ENCODE assay signal across 1 cellular context in the genomic region with DNA sequence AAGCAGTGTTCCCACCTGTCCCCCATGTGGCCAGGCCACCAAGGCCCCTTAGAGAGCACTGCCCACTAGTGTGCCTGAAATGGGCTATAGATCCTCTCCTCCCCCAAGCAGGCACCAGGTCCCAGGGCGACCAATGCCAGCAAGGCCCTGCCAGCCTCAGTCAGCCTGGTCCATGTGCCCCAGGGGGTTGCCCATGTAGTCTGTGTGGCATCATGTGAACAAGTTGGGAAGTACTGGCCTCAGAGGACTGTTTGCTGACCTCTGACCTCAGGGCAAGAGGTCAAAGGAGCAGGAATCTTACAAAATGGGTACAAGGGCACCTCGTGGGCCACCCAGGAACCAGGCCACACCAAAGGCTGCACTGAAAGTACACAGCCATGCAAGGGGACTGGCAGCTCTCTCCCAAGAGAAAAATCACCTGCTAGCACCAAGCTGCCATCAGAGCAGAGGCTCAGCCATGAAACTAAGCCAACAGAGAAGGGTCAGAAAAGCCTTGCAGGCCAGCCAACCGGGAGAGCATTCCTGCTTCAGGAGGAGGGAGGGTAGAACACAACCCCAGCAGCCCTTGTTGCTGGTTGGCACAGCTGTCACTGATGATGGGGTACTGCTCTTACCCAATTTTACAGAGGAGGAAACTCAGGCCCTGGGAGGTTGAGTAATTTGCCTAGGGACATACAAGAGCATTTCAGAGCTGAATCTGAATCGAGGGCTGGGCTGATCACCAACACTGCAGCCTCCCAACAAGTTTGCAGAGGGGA.
TF ChIP-seq lines count a peak whose summit lies in the region.

No MANE protein-coding gene starts in this region.

TF ChIP-seq in WTC11, 78 proteins besides CTCF, POLR2A, EP300 and RAD21 (continued from another document):
- TF ChIP-seq, protein P1, sequence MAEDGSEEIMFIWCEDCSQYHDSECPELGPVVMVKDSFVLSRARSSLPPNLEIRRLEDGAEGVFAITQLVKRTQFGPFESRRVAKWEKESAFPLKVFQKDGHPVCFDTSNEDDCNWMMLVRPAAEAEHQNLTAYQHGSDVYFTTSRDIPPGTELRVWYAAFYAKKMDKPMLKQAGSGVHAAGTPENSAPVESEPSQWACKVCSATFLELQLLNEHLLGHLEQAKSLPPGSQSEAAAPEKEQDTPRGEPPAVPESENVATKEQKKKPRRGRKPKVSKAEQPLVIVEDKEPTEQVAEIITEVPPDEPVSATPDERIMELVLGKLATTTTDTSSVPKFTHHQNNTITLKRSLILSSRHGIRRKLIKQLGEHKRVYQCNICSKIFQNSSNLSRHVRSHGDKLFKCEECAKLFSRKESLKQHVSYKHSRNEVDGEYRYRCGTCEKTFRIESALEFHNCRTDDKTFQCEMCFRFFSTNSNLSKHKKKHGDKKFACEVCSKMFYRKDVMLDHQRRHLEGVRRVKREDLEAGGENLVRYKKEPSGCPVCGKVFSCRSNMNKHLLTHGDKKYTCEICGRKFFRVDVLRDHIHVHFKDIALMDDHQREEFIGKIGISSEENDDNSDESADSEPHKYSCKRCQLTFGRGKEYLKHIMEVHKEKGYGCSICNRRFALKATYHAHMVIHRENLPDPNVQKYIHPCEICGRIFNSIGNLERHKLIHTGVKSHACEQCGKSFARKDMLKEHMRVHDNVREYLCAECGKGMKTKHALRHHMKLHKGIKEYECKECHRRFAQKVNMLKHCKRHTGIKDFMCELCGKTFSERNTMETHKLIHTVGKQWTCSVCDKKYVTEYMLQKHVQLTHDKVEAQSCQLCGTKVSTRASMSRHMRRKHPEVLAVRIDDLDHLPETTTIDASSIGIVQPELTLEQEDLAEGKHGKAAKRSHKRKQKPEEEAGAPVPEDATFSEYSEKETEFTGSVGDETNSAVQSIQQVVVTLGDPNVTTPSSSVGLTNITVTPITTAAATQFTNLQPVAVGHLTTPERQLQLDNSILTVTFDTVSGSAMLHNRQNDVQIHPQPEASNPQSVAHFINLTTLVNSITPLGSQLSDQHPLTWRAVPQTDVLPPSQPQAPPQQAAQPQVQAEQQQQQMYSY (CRISPR knock-in tag; IDR thresholded peaks at IDR 0.05) = no peak
- TF ChIP-seq, protein P2, sequence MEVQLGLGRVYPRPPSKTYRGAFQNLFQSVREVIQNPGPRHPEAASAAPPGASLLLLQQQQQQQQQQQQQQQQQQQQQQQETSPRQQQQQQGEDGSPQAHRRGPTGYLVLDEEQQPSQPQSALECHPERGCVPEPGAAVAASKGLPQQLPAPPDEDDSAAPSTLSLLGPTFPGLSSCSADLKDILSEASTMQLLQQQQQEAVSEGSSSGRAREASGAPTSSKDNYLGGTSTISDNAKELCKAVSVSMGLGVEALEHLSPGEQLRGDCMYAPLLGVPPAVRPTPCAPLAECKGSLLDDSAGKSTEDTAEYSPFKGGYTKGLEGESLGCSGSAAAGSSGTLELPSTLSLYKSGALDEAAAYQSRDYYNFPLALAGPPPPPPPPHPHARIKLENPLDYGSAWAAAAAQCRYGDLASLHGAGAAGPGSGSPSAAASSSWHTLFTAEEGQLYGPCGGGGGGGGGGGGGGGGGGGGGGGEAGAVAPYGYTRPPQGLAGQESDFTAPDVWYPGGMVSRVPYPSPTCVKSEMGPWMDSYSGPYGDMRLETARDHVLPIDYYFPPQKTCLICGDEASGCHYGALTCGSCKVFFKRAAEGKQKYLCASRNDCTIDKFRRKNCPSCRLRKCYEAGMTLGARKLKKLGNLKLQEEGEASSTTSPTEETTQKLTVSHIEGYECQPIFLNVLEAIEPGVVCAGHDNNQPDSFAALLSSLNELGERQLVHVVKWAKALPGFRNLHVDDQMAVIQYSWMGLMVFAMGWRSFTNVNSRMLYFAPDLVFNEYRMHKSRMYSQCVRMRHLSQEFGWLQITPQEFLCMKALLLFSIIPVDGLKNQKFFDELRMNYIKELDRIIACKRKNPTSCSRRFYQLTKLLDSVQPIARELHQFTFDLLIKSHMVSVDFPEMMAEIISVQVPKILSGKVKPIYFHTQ (CRISPR knock-in tag; IDR thresholded peaks at IDR 0.05) = no peak
- TF ChIP-seq TEAD1 (CRISPR knock-in tag; IDR thresholded peaks at IDR 0.05) (no peak), OVOL2 (CRISPR knock-in tag; IDR thresholded peaks at IDR 0.05; ENCODE audit: borderline replicate concordance) (no peak), KAT7 (CRISPR knock-in tag; IDR thresholded peaks at IDR 0.05; ENCODE audit: borderline replicate concordance) (no peak)
- TF ChIP-seq, protein P3, sequence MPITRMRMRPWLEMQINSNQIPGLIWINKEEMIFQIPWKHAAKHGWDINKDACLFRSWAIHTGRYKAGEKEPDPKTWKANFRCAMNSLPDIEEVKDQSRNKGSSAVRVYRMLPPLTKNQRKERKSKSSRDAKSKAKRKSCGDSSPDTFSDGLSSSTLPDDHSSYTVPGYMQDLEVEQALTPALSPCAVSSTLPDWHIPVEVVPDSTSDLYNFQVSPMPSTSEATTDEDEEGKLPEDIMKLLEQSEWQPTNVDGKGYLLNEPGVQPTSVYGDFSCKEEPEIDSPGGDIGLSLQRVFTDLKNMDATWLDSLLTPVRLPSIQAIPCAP (CRISPR knock-in tag; IDR thresholded peaks at IDR 0.05) = no peak
- TF ChIP-seq, protein P4, sequence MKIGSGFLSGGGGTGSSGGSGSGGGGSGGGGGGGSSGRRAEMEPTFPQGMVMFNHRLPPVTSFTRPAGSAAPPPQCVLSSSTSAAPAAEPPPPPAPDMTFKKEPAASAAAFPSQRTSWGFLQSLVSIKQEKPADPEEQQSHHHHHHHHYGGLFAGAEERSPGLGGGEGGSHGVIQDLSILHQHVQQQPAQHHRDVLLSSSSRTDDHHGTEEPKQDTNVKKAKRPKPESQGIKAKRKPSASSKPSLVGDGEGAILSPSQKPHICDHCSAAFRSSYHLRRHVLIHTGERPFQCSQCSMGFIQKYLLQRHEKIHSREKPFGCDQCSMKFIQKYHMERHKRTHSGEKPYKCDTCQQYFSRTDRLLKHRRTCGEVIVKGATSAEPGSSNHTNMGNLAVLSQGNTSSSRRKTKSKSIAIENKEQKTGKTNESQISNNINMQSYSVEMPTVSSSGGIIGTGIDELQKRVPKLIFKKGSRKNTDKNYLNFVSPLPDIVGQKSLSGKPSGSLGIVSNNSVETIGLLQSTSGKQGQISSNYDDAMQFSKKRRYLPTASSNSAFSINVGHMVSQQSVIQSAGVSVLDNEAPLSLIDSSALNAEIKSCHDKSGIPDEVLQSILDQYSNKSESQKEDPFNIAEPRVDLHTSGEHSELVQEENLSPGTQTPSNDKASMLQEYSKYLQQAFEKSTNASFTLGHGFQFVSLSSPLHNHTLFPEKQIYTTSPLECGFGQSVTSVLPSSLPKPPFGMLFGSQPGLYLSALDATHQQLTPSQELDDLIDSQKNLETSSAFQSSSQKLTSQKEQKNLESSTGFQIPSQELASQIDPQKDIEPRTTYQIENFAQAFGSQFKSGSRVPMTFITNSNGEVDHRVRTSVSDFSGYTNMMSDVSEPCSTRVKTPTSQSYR (CRISPR knock-in tag; IDR thresholded peaks at IDR 0.05) = no peak
- TF ChIP-seq, protein P5, sequence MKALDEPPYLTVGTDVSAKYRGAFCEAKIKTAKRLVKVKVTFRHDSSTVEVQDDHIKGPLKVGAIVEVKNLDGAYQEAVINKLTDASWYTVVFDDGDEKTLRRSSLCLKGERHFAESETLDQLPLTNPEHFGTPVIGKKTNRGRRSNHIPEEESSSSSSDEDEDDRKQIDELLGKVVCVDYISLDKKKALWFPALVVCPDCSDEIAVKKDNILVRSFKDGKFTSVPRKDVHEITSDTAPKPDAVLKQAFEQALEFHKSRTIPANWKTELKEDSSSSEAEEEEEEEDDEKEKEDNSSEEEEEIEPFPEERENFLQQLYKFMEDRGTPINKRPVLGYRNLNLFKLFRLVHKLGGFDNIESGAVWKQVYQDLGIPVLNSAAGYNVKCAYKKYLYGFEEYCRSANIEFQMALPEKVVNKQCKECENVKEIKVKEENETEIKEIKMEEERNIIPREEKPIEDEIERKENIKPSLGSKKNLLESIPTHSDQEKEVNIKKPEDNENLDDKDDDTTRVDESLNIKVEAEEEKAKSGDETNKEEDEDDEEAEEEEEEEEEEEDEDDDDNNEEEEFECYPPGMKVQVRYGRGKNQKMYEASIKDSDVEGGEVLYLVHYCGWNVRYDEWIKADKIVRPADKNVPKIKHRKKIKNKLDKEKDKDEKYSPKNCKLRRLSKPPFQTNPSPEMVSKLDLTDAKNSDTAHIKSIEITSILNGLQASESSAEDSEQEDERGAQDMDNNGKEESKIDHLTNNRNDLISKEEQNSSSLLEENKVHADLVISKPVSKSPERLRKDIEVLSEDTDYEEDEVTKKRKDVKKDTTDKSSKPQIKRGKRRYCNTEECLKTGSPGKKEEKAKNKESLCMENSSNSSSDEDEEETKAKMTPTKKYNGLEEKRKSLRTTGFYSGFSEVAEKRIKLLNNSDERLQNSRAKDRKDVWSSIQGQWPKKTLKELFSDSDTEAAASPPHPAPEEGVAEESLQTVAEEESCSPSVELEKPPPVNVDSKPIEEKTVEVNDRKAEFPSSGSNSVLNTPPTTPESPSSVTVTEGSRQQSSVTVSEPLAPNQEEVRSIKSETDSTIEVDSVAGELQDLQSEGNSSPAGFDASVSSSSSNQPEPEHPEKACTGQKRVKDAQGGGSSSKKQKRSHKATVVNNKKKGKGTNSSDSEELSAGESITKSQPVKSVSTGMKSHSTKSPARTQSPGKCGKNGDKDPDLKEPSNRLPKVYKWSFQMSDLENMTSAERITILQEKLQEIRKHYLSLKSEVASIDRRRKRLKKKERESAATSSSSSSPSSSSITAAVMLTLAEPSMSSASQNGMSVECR (CRISPR knock-in tag; IDR thresholded peaks at IDR 0.05; ENCODE audit: borderline replicate concordance) = no peak
